Comparison of ENCODE assay signal across 11 cellular contexts in the genomic region with DNA sequence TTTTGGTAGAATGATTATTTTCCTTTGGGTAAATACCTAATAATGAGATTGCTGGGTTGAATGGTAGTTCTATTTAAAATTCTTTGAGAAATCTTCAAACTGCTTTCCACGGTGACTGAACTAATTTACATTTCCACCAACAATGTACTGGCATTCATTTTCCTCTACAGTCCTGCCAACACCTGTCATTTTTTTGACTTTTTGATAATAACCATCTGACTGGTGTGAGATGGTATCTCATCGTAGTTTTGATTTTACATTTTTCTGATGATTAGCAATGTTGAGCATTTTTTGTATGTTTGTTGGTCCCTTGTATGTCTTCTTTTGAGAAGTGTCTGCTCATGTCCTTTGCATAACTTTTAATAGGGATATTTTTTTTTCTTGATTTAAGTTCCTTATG.
"Had no signal": no experiment of that assay in that cellular context is flagged by ENCODE, and none has a peak within 500 bp of the region (broad histone marks: within the 10 kb centered on the region; RNA-seq: fewer than 3 reads in every experiment).

No MANE protein-coding gene starts in this region.

- H3K4me1 Mint-ChIP-seq: H9 had no signal

- H3K36me3 ChIP-seq: HAP-1 had no signal

- FAIRE-seq: H1, H54 had no signal

- H3K9me3 ChIP-seq: HAP-1 had no signal

- H3K27ac Mint-ChIP-seq: GM23338, H9, HFFc6 had no signal

- ATAC-seq: GM23338, HCT116 had no signal

- DNase-seq: GM23248, GOT3, H7, H9, HCEC 1CT, HFFc6 had no signal

- H3K9ac ChIP-seq: GM23248 had no signal

- H3K27ac ChIP-seq: GM23248 had no signal

- H3K4me1 ChIP-seq: HAP-1 had no signal

- H3K4me3 ChIP-seq: GM23248, GM23338, HAP-1 had no signal

- H3K4me3 Mint-ChIP-seq: GM23338, H9, HFFc6 had no signal

- H2AFZ ChIP-seq: GM23248, GM23338 had no signal

- H3K4me2 ChIP-seq: GM23338 had no signal
